Comparison of ENCODE assay signal across 23 cellular contexts in genomic region chrX:153500676-153501280, GRCh38. TPM values are rescaled to one million over a fixed set of nuclear protein-coding genes. Genes with fewer than 3 reads are reported as not detected.
"Had no signal": no experiment of that assay in that cellular context is flagged by ENCODE, and none has a peak within 500 bp of the region (broad histone marks: within the 10 kb centered on the region; RNA-seq: fewer than 3 reads in every experiment).

No MANE protein-coding gene starts in this region.

- H3K4me3 ChIP-seq: body of pancreas, colonic mucosa, lung, transverse colon had no signal

- H3K9me3 ChIP-seq: body of pancreas, colonic mucosa, transverse colon had no signal

- H3K27ac Mint-ChIP-seq: activated CD4-positive, alpha-beta memory T cell treated with anti-CD3 and anti-CD28 coated beads, Interleukin-2, amount 10 ng/mL, durations not matched to agents 7 days and 5 days; activated CD8-positive, alpha-beta memory T cell treated with anti-CD3 and anti-CD28 coated beads, Interleukin-2, amount 10 ng/mL, durations not matched to agents 7 days and 5 days; activated naive CD8-positive, alpha-beta T cell treated with anti-CD3 and anti-CD28 coated beads, Interleukin-2, amount 10 ng/mL, durations not matched to agents 7 days and 5 days; activated T-helper 17 cell treated with anti-CD3 and anti-CD28 coated beads, Interleukin-2, amount 50 U/mL, for 72 hours; mesothelial cell of epicardium; natural killer cell treated with Interleukin-12 subunit alpha and Interleukin-12 subunit beta and Interleukin-15 and Interleukin-18, amount 100 ng/mL, for 72 hours; T-helper 2 cell treated with Interferon-gamma antibody and Interleukin-4, amounts not matched to agents 5 μg/mL and 100 μg/mL, for 36 hours had no signal

- H3K27me3 ChIP-seq: body of pancreas, colonic mucosa, transverse colon had no signal

- H3K9me3 Mint-ChIP-seq: activated naive CD8-positive, alpha-beta T cell treated with anti-CD3 and anti-CD28 coated beads, Interleukin-2, amount 10 ng/mL, durations not matched to agents 7 days and 5 days; activated T-helper 17 cell treated with anti-CD3 and anti-CD28 coated beads, Interleukin-2, amount 50 U/mL, for 72 hours had no signal

- FAIRE-seq: frontal cortex, kidney, TTC549 had no signal

- H3K4me1 ChIP-seq: body of pancreas, colonic mucosa, transverse colon had no signal

- H3K27ac ChIP-seq: body of pancreas, colonic mucosa, transverse colon had no signal

- H3K4me1 Mint-ChIP-seq: activated CD4-positive, alpha-beta memory T cell treated with anti-CD3 and anti-CD28 coated beads, Interleukin-2, amount 10 ng/mL, durations not matched to agents 7 days and 5 days; activated CD8-positive, alpha-beta memory T cell treated with anti-CD3 and anti-CD28 coated beads, Interleukin-2, amount 10 ng/mL, durations not matched to agents 7 days and 5 days; activated naive CD8-positive, alpha-beta T cell treated with anti-CD3 and anti-CD28 coated beads, Interleukin-2, amount 10 ng/mL, durations not matched to agents 7 days and 5 days; activated T-helper 17 cell treated with anti-CD3 and anti-CD28 coated beads, Interleukin-2, amount 50 U/mL, for 72 hours had no signal

- H3K4me3 Mint-ChIP-seq: activated CD4-positive, alpha-beta memory T cell treated with anti-CD3 and anti-CD28 coated beads, Interleukin-2, amount 10 ng/mL, durations not matched to agents 7 days and 5 days; activated CD8-positive, alpha-beta memory T cell treated with anti-CD3 and anti-CD28 coated beads, Interleukin-2, amount 10 ng/mL, durations not matched to agents 7 days and 5 days; activated naive CD8-positive, alpha-beta T cell treated with anti-CD3 and anti-CD28 coated beads, Interleukin-2, amount 10 ng/mL, durations not matched to agents 7 days and 5 days; activated T-helper 17 cell treated with anti-CD3 and anti-CD28 coated beads, Interleukin-2, amount 50 U/mL, for 72 hours; mesothelial cell of epicardium; natural killer cell treated with Interleukin-12 subunit alpha and Interleukin-12 subunit beta and Interleukin-15 and Interleukin-18, amount 100 ng/mL, for 72 hours; T-helper 2 cell treated with Interferon-gamma antibody and Interleukin-4, amounts not matched to agents 5 μg/mL and 100 μg/mL, for 36 hours had no signal

- DNase-seq: activated CD4-positive, alpha-beta memory T cell treated with anti-CD3 and anti-CD28 coated beads, Interleukin-2, amount 10 ng/mL, durations not matched to agents 7 days and 5 days; activated CD4-positive, alpha-beta T cell treated with anti-CD3 and anti-CD28 coated beads for 48 hours; activated CD8-positive, alpha-beta memory T cell treated with anti-CD3 and anti-CD28 coated beads, Interleukin-2, amount 10 ng/mL, durations not matched to agents 7 days and 5 days; activated naive CD4-positive, alpha-beta T cell; activated naive CD8-positive, alpha-beta T cell treated with anti-CD3 and anti-CD28 coated beads, Interleukin-2, amount 10 ng/mL, durations not matched to agents 7 days and 5 days; body of pancreas; central memory CD4-positive, alpha-beta T cell; colonic mucosa; kidney; retina; stimulated activated naive CD8-positive, alpha-beta T cell treated with anti-CD3 and anti-CD28 coated beads, Interleukin-15, Interleukin-2, amounts not matched to agents 100 U/mL and 50 U/mL, for 24 hours; SW 1271; transverse colon had no signal

- H3K36me3 ChIP-seq: colonic mucosa, transverse colon had no signal

- ATAC-seq: activated CD8-positive, alpha-beta memory T cell treated with anti-CD3 and anti-CD28 coated beads, Interleukin-2, amount 10 ng/mL, durations not matched to agents 7 days and 5 days; activated T-helper 17 cell treated with anti-CD3 and anti-CD28 coated beads, Interleukin-2, amount 50 U/mL, for 72 hours; body of pancreas; left lobe of liver; natural killer cell treated with Interleukin-12 subunit alpha and Interleukin-12 subunit beta and Interleukin-15 and Interleukin-18, amount 100 ng/mL, for 72 hours; stimulated activated naive CD8-positive, alpha-beta T cell treated with anti-CD3 and anti-CD28 coated beads, Interleukin-15, Interleukin-2, amounts not matched to agents 100 U/mL and 50 U/mL, for 24 hours had no signal

- H3K36me3 Mint-ChIP-seq: activated CD8-positive, alpha-beta memory T cell treated with anti-CD3 and anti-CD28 coated beads, Interleukin-2, amount 10 ng/mL, durations not matched to agents 7 days and 5 days; activated naive CD8-positive, alpha-beta T cell treated with anti-CD3 and anti-CD28 coated beads, Interleukin-2, amount 10 ng/mL, durations not matched to agents 7 days and 5 days; natural killer cell treated with Interleukin-12 subunit alpha and Interleukin-12 subunit beta and Interleukin-15 and Interleukin-18, amount 100 ng/mL, for 72 hours had no signal

- H3K27me3 Mint-ChIP-seq: activated CD4-positive, alpha-beta memory T cell treated with anti-CD3 and anti-CD28 coated beads, Interleukin-2, amount 10 ng/mL, durations not matched to agents 7 days and 5 days; activated CD8-positive, alpha-beta memory T cell treated with anti-CD3 and anti-CD28 coated beads, Interleukin-2, amount 10 ng/mL, durations not matched to agents 7 days and 5 days; activated naive CD8-positive, alpha-beta T cell treated with anti-CD3 and anti-CD28 coated beads, Interleukin-2, amount 10 ng/mL, durations not matched to agents 7 days and 5 days; activated T-helper 17 cell treated with anti-CD3 and anti-CD28 coated beads, Interleukin-2, amount 50 U/mL, for 72 hours; natural killer cell treated with Interleukin-12 subunit alpha and Interleukin-12 subunit beta and Interleukin-15 and Interleukin-18, amount 100 ng/mL, for 72 hours had no signal

RNA-seq across cellular contexts. Expression of gene BGN, which starts 6.0 kb away (rescaled TPM):
- total RNA-seq: activated CD4-positive, alpha-beta memory T cell treated with anti-CD3 and anti-CD28 coated beads, Interleukin-2, amount 10 ng/mL, durations not matched to agents 7 days and 5 days; activated CD8-positive, alpha-beta memory T cell treated with anti-CD3 and anti-CD28 coated beads, Interleukin-2, amount 10 ng/mL, durations not matched to agents 7 days and 5 days; activated naive CD8-positive, alpha-beta T cell treated with anti-CD3 and anti-CD28 coated beads, Interleukin-2, amount 10 ng/mL, durations not matched to agents 7 days and 5 days; activated T-helper 17 cell treated with anti-CD3 and anti-CD28 coated beads, Interleukin-2, amount 50 U/mL, for 72 hours; natural killer cell treated with Interleukin-12 subunit alpha and Interleukin-12 subunit beta and Interleukin-15 and Interleukin-18, amount 100 ng/mL, for 72 hours had no signal

RNA-seq across cellular contexts. Expression of gene ATP2B3, which starts 16.7 kb away (rescaled TPM):
- total RNA-seq: activated CD4-positive, alpha-beta memory T cell treated with anti-CD3 and anti-CD28 coated beads, Interleukin-2, amount 10 ng/mL, durations not matched to agents 7 days and 5 days; activated CD8-positive, alpha-beta memory T cell treated with anti-CD3 and anti-CD28 coated beads, Interleukin-2, amount 10 ng/mL, durations not matched to agents 7 days and 5 days; activated naive CD8-positive, alpha-beta T cell treated with anti-CD3 and anti-CD28 coated beads, Interleukin-2, amount 10 ng/mL, durations not matched to agents 7 days and 5 days; activated T-helper 17 cell treated with anti-CD3 and anti-CD28 coated beads, Interleukin-2, amount 50 U/mL, for 72 hours; body of pancreas; kidney; left lobe of liver; natural killer cell treated with Interleukin-12 subunit alpha and Interleukin-12 subunit beta and Interleukin-15 and Interleukin-18, amount 100 ng/mL, for 72 hours; transverse colon had no signal
- polyA plus RNA-seq: esophagus, lung had no signal

RNA-seq across cellular contexts. Expression of gene TREX2, which starts 54.9 kb away (rescaled TPM):
- total RNA-seq: occipital lobe had no signal
